Comparison of ENCODE assay signal across 1 cellular context in the genomic region with DNA sequence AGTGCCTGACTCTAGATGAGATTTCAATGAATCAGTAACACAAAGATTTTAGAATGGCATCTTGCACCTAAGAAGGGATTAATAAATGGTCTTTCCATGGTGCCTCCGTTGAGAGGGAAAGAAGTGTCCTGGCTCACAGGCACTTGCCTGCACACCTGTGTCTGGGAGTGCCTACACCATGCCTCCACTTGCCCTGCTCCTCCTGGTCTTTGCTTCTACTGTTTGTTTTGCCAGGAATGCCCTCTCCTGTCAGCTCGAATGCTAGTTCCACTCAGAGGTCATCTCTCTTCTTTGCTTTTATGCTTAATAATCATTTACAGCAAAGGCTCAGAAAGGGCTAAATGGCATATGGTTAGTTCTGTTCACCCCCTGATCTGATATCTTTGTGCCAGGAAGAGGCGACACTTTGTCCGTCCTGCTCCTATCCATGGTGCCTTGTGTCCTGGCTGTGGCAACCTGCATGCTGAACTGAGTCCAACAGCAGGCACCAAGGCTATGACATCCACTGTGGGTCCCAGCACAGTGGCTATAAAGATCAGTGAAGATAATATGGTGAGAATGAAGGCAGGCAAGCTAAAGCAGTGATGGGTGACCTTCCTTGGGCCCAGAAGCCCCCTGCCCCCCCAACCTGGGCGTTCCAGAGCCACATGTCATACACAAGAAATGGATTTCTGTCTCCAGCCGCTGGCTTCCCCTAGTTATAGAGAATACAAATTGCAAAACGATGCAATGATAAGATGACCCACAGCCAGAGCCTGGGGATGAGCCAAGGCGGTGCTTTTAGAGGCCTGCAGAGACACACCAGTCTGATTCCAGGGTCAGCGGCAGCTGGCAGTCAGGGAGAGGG.
TF ChIP-seq lines count a peak whose summit lies in the region.

No MANE protein-coding gene starts in this region.

TF ChIP-seq in IMR-90, 13 proteins besides CTCF, POLR2A, EP300 and RAD21:
- TF ChIP-seq NFE2L2 (IDR thresholded peaks at IDR 0.05; ENCODE audit: low read depth, low read length) = no peak
- TF ChIP-seq CEBPB (IDR thresholded peaks at IDR 0.05; ENCODE audit: low read depth, low read length) = 0 out of 2 replicates have a peak, but pooled peaks have one; percentile 5
